In the genomic region with DNA sequence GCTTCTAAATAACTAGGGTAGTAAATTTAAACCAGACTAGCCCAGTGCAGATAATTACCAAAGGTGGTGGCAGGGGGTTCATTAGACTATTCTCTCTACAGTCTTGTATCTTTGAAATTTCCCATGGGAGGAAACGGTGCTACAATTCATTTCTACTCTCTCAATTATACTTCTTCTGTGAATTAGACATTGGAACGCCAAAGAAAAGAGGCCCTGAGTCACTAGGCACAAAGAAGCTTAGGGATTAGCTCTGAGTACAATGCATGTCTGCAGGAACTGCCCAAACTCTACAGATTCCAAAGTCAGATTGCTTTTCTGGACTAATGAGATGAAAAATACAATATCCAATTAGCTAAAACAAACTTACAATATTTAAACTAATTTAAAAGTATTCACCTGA, we compare ENCODE assay signal across 1 cellular context.
TF ChIP-seq lines count a peak whose summit lies in the region.

No MANE protein-coding gene starts in this region.

TF ChIP-seq in K562, 482 proteins besides CTCF, POLR2A, EP300 and RAD21:
- no peak for TF ChIP-seq ARNT (IDR thresholded peaks at IDR 0.05)
- TF ChIP-seq NFIX (CRISPR knock-in tag; IDR thresholded peaks at IDR 0.05; ENCODE audit: low read depth) = no peak
- TF ChIP-seq, protein P1, sequence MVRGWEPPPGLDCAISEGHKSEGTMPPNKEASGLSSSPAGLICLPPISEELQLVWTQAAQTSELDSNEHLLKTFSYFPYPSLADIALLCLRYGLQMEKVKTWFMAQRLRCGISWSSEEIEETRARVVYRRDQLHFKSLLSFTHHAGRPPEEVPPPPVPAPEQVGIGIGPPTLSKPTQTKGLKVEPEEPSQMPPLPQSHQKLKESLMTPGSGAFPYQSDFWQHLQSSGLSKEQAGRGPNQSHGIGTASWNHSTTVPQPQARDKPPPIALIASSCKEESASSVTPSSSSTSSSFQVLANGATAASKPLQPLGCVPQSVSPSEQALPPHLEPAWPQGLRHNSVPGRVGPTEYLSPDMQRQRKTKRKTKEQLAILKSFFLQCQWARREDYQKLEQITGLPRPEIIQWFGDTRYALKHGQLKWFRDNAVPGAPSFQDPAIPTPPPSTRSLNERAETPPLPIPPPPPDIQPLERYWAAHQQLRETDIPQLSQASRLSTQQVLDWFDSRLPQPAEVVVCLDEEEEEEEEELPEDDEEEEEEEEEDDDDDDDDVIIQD (CRISPR knock-in tag; IDR thresholded peaks at IDR 0.05) = no peak
- no peak for TF ChIP-seq SUPT5H (IDR thresholded peaks at IDR 0.05)
- TF ChIP-seq ZZZ3 (IDR thresholded peaks at IDR 0.05) = 0 out of 2 replicates have a peak, but pooled peaks have one; percentile 63
- no peak for TF ChIP-seq RBBP5 (IDR thresholded peaks at IDR 0.05; ENCODE audit: borderline replicate concordance, insufficient read depth, low read length, poor library complexity, severe bottlenecking)
